Comparison of ENCODE assay signal across 1 cellular context in the genomic region with DNA sequence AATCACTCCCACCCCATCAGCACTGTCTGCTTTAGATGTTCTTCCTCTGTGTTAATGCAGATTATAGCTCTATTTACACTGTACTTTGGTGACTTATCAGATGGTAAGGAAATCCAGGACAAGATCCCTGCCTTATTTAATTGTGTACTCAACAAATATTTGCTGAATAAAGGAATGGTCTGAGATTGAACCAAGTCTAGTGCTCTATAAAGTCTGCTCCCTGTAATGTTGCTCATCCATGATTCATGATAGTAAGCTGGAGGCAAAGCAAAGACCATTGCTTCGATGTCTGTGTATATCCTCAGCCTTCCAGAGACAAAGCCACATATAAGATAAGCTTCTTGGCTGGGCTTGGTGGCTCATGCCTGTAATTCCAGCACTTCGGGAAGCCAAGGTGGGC.
A peak's percentile ranks its signal among the peaks of the same experiment; 100 is the strongest.
TF ChIP-seq lines count a peak whose summit lies in the region.

No MANE protein-coding gene starts in this region.

TF ChIP-seq in A549, 52 proteins besides CTCF, POLR2A, EP300 and RAD21 (continued from another document):
- TF ChIP-seq, protein P1, sequence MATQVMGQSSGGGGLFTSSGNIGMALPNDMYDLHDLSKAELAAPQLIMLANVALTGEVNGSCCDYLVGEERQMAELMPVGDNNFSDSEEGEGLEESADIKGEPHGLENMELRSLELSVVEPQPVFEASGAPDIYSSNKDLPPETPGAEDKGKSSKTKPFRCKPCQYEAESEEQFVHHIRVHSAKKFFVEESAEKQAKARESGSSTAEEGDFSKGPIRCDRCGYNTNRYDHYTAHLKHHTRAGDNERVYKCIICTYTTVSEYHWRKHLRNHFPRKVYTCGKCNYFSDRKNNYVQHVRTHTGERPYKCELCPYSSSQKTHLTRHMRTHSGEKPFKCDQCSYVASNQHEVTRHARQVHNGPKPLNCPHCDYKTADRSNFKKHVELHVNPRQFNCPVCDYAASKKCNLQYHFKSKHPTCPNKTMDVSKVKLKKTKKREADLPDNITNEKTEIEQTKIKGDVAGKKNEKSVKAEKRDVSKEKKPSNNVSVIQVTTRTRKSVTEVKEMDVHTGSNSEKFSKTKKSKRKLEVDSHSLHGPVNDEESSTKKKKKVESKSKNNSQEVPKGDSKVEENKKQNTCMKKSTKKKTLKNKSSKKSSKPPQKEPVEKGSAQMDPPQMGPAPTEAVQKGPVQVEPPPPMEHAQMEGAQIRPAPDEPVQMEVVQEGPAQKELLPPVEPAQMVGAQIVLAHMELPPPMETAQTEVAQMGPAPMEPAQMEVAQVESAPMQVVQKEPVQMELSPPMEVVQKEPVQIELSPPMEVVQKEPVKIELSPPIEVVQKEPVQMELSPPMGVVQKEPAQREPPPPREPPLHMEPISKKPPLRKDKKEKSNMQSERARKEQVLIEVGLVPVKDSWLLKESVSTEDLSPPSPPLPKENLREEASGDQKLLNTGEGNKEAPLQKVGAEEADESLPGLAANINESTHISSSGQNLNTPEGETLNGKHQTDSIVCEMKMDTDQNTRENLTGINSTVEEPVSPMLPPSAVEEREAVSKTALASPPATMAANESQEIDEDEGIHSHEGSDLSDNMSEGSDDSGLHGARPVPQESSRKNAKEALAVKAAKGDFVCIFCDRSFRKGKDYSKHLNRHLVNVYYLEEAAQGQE (IDR thresholded peaks at IDR 0.05): no peak
- TF ChIP-seq MAZ (IDR thresholded peaks at IDR 0.05; ENCODE audit: borderline replicate concordance, low read depth, low read length): no peak
- no peak for TF ChIP-seq HEYL (CRISPR knock-in tag; IDR thresholded peaks at IDR 0.05)
- TF ChIP-seq HOXB5 (CRISPR knock-in tag; IDR thresholded peaks at IDR 0.05): no peak
- no peak for TF ChIP-seq NPAS2 (CRISPR knock-in tag; IDR thresholded peaks at IDR 0.05; ENCODE audit: borderline replicate concordance)
- TF ChIP-seq FOSB (CRISPR knock-in tag; IDR thresholded peaks at IDR 0.05): no peak
- peak; percentile 96 for TF ChIP-seq GATA3 (IDR thresholded peaks at IDR 0.05; ENCODE audit: borderline replicate concordance)
- no peak for TF ChIP-seq TP53 (CRISPR knock-in tag; IDR thresholded peaks at IDR 0.05)
- TF ChIP-seq, protein P2, sequence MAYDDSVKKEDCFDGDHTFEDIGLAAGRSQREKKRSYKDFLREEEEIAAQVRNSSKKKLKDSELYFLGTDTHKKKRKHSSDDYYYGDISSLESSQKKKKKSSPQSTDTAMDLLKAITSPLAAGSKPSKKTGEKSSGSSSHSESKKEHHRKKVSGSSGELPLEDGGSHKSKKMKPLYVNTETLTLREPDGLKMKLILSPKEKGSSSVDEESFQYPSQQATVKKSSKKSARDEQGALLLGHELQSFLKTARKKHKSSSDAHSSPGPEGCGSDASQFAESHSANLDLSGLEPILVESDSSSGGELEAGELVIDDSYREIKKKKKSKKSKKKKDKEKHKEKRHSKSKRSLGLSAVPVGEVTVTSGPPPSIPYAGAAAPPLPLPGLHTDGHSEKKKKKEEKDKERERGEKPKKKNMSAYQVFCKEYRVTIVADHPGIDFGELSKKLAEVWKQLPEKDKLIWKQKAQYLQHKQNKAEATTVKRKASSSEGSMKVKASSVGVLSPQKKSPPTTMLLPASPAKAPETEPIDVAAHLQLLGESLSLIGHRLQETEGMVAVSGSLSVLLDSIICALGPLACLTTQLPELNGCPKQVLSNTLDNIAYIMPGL (CRISPR knock-in tag; IDR thresholded peaks at IDR 0.05; ENCODE audit: borderline replicate concordance): no peak
- TF ChIP-seq RFX5 (IDR thresholded peaks at IDR 0.05): no peak
- no peak for TF ChIP-seq FOXS1 (CRISPR knock-in tag; IDR thresholded peaks at IDR 0.05)
- no peak for TF ChIP-seq CBX2 (IDR thresholded peaks at IDR 0.05; ENCODE audit: borderline replicate concordance, low read depth)
- peak; percentile 67 for TF ChIP-seq MAFK (IDR thresholded peaks at IDR 0.05; ENCODE audit: partially characterized antibody)
- peak in 1 of 2 experiments; percentile 58; a peak in 1 of 4 replicates for TF ChIP-seq CEBPB (IDR thresholded peaks at IDR 0.05)
- TF ChIP-seq, protein P3, sequence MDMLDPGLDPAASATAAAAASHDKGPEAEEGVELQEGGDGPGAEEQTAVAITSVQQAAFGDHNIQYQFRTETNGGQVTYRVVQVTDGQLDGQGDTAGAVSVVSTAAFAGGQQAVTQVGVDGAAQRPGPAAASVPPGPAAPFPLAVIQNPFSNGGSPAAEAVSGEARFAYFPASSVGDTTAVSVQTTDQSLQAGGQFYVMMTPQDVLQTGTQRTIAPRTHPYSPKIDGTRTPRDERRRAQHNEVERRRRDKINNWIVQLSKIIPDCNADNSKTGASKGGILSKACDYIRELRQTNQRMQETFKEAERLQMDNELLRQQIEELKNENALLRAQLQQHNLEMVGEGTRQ (IDR thresholded peaks at IDR 0.05): no peak
- TF ChIP-seq ESRRA (IDR thresholded peaks at IDR 0.05; ENCODE audit: borderline replicate concordance, low read length): no peak
- TF ChIP-seq NR3C1 (IDR thresholded peaks at IDR 0.05): no peak
- TF ChIP-seq, protein P4, sequence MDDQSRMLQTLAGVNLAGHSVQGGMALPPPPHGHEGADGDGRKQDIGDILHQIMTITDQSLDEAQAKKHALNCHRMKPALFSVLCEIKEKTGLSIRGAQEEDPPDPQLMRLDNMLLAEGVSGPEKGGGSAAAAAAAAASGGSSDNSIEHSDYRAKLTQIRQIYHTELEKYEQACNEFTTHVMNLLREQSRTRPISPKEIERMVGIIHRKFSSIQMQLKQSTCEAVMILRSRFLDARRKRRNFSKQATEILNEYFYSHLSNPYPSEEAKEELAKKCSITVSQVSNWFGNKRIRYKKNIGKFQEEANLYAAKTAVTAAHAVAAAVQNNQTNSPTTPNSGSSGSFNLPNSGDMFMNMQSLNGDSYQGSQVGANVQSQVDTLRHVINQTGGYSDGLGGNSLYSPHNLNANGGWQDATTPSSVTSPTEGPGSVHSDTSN (IDR thresholded peaks at IDR 0.05): no peak
- peak; percentile 36; the same call in 2 of the 3 replicates for TF ChIP-seq SMC3 (IDR thresholded peaks at IDR 0.05)
- TF ChIP-seq BHLHE40 (IDR thresholded peaks at IDR 0.05; ENCODE audit: low read depth, low read length): no peak
- no peak for TF ChIP-seq MYC (IDR thresholded peaks at IDR 0.05; ENCODE audit: borderline replicate concordance, low read length)
- TF ChIP-seq ZFP36 (IDR thresholded peaks at IDR 0.05; ENCODE audit: borderline replicate concordance, partially characterized antibody): no peak
- TF ChIP-seq, protein P5, sequence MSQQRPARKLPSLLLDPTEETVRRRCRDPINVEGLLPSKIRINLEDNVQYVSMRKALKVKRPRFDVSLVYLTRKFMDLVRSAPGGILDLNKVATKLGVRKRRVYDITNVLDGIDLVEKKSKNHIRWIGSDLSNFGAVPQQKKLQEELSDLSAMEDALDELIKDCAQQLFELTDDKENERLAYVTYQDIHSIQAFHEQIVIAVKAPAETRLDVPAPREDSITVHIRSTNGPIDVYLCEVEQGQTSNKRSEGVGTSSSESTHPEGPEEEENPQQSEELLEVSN (IDR thresholded peaks at IDR 0.05; ENCODE audit: borderline replicate concordance, low read depth): no peak
- TF ChIP-seq, protein P6, sequence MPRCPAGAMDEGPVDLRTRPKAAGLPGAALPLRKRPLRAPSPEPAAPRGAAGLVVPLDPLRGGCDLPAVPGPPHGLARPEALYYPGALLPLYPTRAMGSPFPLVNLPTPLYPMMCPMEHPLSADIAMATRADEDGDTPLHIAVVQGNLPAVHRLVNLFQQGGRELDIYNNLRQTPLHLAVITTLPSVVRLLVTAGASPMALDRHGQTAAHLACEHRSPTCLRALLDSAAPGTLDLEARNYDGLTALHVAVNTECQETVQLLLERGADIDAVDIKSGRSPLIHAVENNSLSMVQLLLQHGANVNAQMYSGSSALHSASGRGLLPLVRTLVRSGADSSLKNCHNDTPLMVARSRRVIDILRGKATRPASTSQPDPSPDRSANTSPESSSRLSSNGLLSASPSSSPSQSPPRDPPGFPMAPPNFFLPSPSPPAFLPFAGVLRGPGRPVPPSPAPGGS (IDR thresholded peaks at IDR 0.05): peak; percentile 78
- peak; percentile 62 for TF ChIP-seq FOSL2 (IDR thresholded peaks at IDR 0.05)
- peak; percentile 87 for TF ChIP-seq FOSL2 (CRISPR knock-in tag; IDR thresholded peaks at IDR 0.05)
- TF ChIP-seq HOXA7 (CRISPR knock-in tag; IDR thresholded peaks at IDR 0.05): no peak
- TF ChIP-seq, protein P7, sequence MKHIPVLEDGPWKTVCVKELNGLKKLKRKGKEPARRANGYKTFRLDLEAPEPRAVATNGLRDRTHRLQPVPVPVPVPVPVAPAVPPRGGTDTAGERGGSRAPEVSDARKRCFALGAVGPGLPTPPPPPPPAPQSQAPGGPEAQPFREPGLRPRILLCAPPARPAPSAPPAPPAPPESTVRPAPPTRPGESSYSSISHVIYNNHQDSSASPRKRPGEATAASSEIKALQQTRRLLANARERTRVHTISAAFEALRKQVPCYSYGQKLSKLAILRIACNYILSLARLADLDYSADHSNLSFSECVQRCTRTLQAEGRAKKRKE (CRISPR knock-in tag; IDR thresholded peaks at IDR 0.05; ENCODE audit: low read depth): no peak
- peak; percentile 56 to 61; a peak in 2 of 5 replicates for TF ChIP-seq JUN (IDR thresholded peaks at IDR 0.05)
- no peak for TF ChIP-seq KDM5A (IDR thresholded peaks at IDR 0.05)
- TF ChIP-seq, protein P8, sequence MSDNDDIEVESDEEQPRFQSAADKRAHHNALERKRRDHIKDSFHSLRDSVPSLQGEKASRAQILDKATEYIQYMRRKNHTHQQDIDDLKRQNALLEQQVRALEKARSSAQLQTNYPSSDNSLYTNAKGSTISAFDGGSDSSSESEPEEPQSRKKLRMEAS (IDR thresholded peaks at IDR 0.05): peak; percentile 63
- TF ChIP-seq TFCP2L1 (CRISPR knock-in tag; IDR thresholded peaks at IDR 0.05): no peak
- no peak for TF ChIP-seq HDAC2 (IDR thresholded peaks at IDR 0.05)
- no peak for TF ChIP-seq EHMT2 (IDR thresholded peaks at IDR 0.05; ENCODE audit: low read depth)
- TF ChIP-seq KDM1A (IDR thresholded peaks at IDR 0.05; ENCODE audit: low read depth): no peak
- no peak for TF ChIP-seq POLR2AphosphoS2 (conservative IDR thresholded peaks at IDR 0.05; ENCODE audit: low read length)
